8 cellular contexts compared by ENCODE assay signal in the genomic region with DNA sequence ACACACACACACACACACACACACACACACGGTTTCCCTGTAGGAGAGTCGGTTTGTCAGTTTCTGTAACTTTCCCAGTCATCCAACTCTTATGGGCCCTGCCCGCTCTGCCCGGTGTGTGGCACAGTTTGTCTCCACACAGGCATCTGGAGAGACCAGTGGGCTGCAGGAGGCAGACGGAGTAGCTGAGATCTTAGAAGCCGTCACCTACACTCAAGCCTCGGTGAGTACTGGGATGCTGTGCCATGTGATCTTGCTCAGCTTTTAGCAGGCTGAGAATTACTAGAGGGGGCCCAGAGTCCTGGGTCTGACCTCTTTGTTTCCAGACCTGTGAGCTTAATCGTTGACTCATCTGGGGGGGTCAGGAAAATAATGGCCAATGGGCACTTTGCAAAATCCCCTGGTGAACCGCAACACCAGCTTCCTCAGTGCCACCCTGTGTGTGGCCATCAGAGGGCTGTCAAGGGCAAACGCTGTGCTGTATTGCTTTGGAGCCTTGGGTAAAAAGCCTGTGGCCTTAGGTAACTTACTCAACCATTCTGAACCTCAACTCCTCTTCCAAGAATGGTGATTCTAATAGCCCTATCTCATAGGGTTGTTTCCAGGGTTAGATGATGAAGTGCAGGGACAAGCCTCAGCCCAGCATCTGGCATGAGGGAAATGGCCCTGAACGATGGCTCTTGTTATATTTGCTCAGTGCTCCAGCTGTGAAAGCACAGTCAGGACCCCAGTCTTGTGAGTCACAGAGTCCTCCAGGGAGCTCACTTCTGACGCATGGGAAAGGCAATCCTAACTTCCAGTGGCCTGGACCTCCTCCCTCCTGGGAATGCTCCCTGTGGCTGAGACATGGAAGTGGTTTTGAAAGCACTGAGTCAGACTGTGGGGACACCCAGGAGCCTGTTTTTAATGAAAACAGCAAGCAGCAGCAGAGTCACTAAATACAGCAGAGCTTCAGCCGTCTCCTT. TPM values are rescaled to one million over a fixed set of nuclear protein-coding genes. Genes with fewer than 3 reads are reported as not detected.
DNase-seq lines count a peak whose midpoint lies in the region; ATAC-seq and TF ChIP-seq lines count a peak whose summit lies in the region.

No MANE protein-coding gene starts in this region.

- POLR2A ChIA-PET in AG04450 (lab: Yijun Ruan, JAX), result interaction anchor here (0.6 to 0.9 kb wide), 3 partner anchors 30 to 115 kb away, joined by 3 read pairs; partner anchors contain the start of gene TGFBR1

- no peak overlapping the region for H3K27ac Mint-ChIP-seq in Calu3 (ENCODE audit: unreplicated experiment)

- H3K4me1 ChIP-seq in mucosa of descending colon (ENCODE audit: low read depth), result no peaks in the 10 kb centered on the region

- no peak overlapping the region for H3K4me3 ChIP-seq in AG04450 (ENCODE audit: low read depth, low read length)
- no peak overlapping the region for H3K4me3 ChIP-seq in MG63
- H3K4me3 ChIP-seq in cardiac fibroblast (replicated peaks in 1 of 2; ENCODE audit: low read depth in 2 of 2, low read length in 2 of 2), result no peak overlapping the region
- no peak overlapping the region for H3K4me3 ChIP-seq in mucosa of descending colon

- peak; percentile 49 for ATAC-seq in mucosa of descending colon
- ATAC-seq in left colon, result no peak
- no peak for ATAC-seq in HG02840 (IDR thresholded peaks at IDR 0.05; ENCODE audit: low FRiP score, unreplicated experiment)

- H3K27me3 Mint-ChIP-seq in Calu3 (ENCODE audit: unreplicated experiment), result peaks cover 53% of the 10 kb centered on the region

- H3K27ac ChIP-seq in AG04450 (ENCODE audit: low read depth, low read length), result peak overlapping the region; percentile 78

- intact Hi-C loops in mucosa of descending colon (cut with DNase I, micrococcal nuclease), result no loop called here
- intact Hi-C loops in left colon (cut with DNase I, micrococcal nuclease), result no loop called here
- intact Hi-C loops in Calu3 (cut with micrococcal nuclease; ENCODE audit: unreplicated experiment), result no loop called here

- no peaks in the 10 kb centered on the region for H3K36me3 Mint-ChIP-seq in Calu3 (ENCODE audit: insufficient read depth, unreplicated experiment)

- TF ChIP-seq CTCF in AG04450 (IDR thresholded peaks at IDR 0.05; ENCODE audit: low read depth, low read length), result peak; percentile 32
- TF ChIP-seq CTCF in cardiac fibroblast (IDR thresholded peaks at IDR 0.05; ENCODE audit: low read depth, low read length), result peak; percentile 43
- no peak for TF ChIP-seq CTCF in mucosa of descending colon (IDR thresholded peaks at IDR 0.05)
- TF ChIP-seq CTCF in Calu3 (IDR thresholded peaks at IDR 0.05; ENCODE audit: unreplicated experiment), result no peak

- H3K9me3 Mint-ChIP-seq in Calu3 (ENCODE audit: low read depth, unreplicated experiment), result no peaks in the 10 kb centered on the region

- H3K27me3 ChIP-seq in AG04450 (ENCODE audit: control insufficient read depth, insufficient read depth, low read length) (peaks cover 8% of the 10 kb centered on the region), MG63 (no peaks in the 10 kb centered on the region)

- H3K4me1 Mint-ChIP-seq in Calu3 (ENCODE audit: low read depth, unreplicated experiment), result peaks cover 6% of the 10 kb centered on the region

- no peak overlapping the region for H3K4me3 Mint-ChIP-seq in Calu3 (ENCODE audit: low read depth, unreplicated experiment)

- peak; percentile 94 for DNase-seq in AG04450 (ENCODE audit: low read depth, low spot score)
- DNase-seq in MG63, result peak; percentile 95
- DNase-seq in cardiac fibroblast (ENCODE audit: low read depth in 2 of 2), result peak; percentile 75 to 100
- peak in 1 of 3 donors; percentile 33 for DNase-seq in mucosa of descending colon
- no peak for DNase-seq in left colon
- no peak for DNase-seq in Calu3
- no peak for DNase-seq in COR-L47 (lab: John Stamatoyannopoulos, UW)

- H3K9me3 ChIP-seq in AG04450 (ENCODE audit: control insufficient read depth, insufficient read depth, low read length), result peaks cover 10% of the 10 kb centered on the region
- no peaks in the 10 kb centered on the region for H3K9me3 ChIP-seq in MG63
- H3K9me3 ChIP-seq in mucosa of descending colon, result no peaks in the 10 kb centered on the region

- CTCF ChIA-PET in AG04450 (lab: Charles Lee) (interaction anchor here (0.7 to 5.5 kb wide), 8 partner anchors 9 to 152 kb away, joined by 3 to 37 read pairs (median 6); no protein-coding TSS in a partner anchor), Calu3 (lab: Charles Lee) (no interaction called here)

- H3K36me3 ChIP-seq in MG63 (no peaks in the 10 kb centered on the region), mucosa of descending colon (ENCODE audit: low read depth) (no peaks in the 10 kb centered on the region)

- no TSS peak for BruUV-seq in Calu3 (replicated peaks; lab: Mats Ljungman, UMichigan)

RNA-seq across cellular contexts. Expression of gene COL15A1, which starts 45.6 kb away (rescaled TPM):
- 3.0 and 3.2 TPM in 2 replicates for polyA plus RNA-seq in AG04450 (2011; rRNA removed)
- 2.0 and 2.8 TPM in 2 replicates for polyA minus RNA-seq in AG04450 (2011; rRNA and poly(A)+ RNA removed)
- 0.62 and 1.2 TPM in 2 replicates for total RNA-seq in MG63 (2014; rRNA removed; shearing (Covaris generic); ENCODE audit: low replicate concordance)
- total RNA-seq in mucosa of descending colon (10 to 100 TPM in 2 of 3 donors, 1 to 10 TPM in 1; 4.2 to 43.4 (median 11.2) TPM), left colon (1 to 10 TPM; 2.4 to 9.5 TPM), Calu3 (2022) (not detected in 2 replicates)

Comparison
In these comparisons a context has a peak if more than half of its experiments do, and no peak if none do; other contexts are left out.
1. DNase-seq: peak in AG04450 (single experiment), MG63 (single experiment) and cardiac fibroblast (2 of 2); none in left colon (0 of 2), Calu3 (single experiment) and COR-L47 (single experiment).
2. CTCF ChIP-seq: peak in AG04450 (single experiment) and cardiac fibroblast (single experiment); none in mucosa of descending colon (single experiment) and Calu3 (single experiment).